In the genomic region with DNA sequence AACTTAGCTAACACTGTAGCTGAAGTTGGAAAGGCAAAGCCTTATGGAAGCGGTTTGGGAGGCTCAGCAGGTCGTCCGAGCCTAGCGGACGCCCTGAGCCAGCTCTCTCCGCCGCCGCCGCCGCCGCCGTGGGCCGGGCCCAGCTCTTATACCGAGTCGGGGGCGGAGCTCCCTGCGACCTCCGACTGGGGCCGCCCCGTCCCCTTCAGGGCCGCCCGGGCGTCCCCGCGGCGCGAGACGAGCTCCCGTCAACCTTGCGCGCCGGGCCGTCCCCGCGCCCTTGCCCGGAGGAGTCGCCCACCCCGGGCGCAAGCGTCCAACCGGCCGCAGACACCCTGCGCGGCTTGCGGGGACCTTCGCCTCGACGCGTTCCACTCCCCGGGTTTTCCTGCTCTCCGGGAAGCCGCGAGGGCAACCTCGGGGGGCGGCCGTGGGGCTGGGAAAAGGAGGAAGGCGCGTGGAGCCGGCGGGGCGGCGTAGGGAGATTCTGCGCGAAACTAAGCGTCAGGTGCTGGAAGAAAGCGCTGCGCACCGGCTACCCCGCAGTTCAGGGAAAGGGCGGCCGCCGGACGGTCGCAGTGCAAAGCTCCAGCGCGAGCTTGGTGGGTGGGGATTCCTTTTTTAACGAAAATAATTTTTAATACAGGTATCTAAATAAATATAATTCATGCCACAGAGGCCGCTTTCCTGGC, we compare ENCODE assay signal across 1 cellular context.
TF ChIP-seq lines count a peak whose summit lies in the region.

A gene with protein sequence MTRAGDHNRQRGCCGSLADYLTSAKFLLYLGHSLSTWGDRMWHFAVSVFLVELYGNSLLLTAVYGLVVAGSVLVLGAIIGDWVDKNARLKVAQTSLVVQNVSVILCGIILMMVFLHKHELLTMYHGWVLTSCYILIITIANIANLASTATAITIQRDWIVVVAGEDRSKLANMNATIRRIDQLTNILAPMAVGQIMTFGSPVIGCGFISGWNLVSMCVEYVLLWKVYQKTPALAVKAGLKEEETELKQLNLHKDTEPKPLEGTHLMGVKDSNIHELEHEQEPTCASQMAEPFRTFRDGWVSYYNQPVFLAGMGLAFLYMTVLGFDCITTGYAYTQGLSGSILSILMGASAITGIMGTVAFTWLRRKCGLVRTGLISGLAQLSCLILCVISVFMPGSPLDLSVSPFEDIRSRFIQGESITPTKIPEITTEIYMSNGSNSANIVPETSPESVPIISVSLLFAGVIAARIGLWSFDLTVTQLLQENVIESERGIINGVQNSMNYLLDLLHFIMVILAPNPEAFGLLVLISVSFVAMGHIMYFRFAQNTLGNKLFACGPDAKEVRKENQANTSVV (minus strand): TSS at position 125 of the 692 bp plus-strand sequence. CDS start 326 bp downstream, outside the sequence.

TF ChIP-seq in HepG2, 621 proteins besides CTCF, POLR2A, EP300 and RAD21 (continued from another document and continues in another):
- TF ChIP-seq, protein P1, sequence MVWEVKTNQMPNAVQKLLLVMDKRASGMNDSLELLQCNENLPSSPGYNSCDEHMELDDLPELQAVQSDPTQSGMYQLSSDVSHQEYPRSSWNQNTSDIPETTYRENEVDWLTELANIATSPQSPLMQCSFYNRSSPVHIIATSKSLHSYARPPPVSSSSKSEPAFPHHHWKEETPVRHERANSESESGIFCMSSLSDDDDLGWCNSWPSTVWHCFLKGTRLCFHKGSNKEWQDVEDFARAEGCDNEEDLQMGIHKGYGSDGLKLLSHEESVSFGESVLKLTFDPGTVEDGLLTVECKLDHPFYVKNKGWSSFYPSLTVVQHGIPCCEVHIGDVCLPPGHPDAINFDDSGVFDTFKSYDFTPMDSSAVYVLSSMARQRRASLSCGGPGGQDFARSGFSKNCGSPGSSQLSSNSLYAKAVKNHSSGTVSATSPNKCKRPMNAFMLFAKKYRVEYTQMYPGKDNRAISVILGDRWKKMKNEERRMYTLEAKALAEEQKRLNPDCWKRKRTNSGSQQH (CRISPR knock-in tag; IDR thresholded peaks at IDR 0.05; ENCODE audit: low read depth): no peak; the same call in 1 of the 2 replicates
- TF ChIP-seq, protein P2, sequence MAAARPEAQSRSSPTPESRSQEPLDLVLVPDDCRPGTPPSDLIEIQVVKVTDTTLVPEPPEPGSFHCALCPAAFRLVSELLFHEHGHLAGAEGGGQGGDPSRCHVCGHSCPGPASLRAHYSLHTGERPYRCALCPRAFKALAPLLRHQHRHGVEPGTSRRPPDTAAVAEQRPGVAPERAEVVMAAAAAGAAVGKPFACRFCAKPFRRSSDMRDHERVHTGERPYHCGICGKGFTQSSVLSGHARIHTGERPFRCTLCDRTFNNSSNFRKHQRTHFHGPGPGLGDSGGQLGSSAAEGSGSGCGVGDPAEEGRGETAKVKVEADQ (CRISPR knock-in tag; IDR thresholded peaks at IDR 0.05; ENCODE audit: borderline replicate concordance): 0 out of 2 replicates have a peak, but pooled peaks have one; percentile 30
- TF ChIP-seq, protein P3, sequence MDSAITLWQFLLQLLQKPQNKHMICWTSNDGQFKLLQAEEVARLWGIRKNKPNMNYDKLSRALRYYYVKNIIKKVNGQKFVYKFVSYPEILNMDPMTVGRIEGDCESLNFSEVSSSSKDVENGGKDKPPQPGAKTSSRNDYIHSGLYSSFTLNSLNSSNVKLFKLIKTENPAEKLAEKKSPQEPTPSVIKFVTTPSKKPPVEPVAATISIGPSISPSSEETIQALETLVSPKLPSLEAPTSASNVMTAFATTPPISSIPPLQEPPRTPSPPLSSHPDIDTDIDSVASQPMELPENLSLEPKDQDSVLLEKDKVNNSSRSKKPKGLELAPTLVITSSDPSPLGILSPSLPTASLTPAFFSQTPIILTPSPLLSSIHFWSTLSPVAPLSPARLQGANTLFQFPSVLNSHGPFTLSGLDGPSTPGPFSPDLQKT (CRISPR knock-in tag; IDR thresholded peaks at IDR 0.05; ENCODE audit: borderline replicate concordance): peak; percentile 67; the same call in 1 of the 2 replicates
- TF ChIP-seq SETDB1 (CRISPR knock-in tag; IDR thresholded peaks at IDR 0.05; ENCODE audit: borderline replicate concordance) (no peak), ZSCAN12 (CRISPR knock-in tag; IDR thresholded peaks at IDR 0.05) (no peak), ISX (CRISPR knock-in tag; conservative IDR thresholded peaks at IDR 0.05) (no peak), XRCC5 (optimal IDR thresholded peaks at IDR 0.05; ENCODE audit: low read length) (peak; percentile 66), CHD2 (IDR thresholded peaks at IDR 0.05; ENCODE audit: low read depth, low read length) (0 out of 2 replicates have a peak, but pooled peaks have one; percentile 36), ZNF282 (IDR thresholded peaks at IDR 0.05; ENCODE audit: partially characterized antibody) (no peak), NCOA1 (CRISPR knock-in tag; IDR thresholded peaks at IDR 0.05) (no peak; the same call in 1 of the 2 replicates), ZNF572 (CRISPR knock-in tag; IDR thresholded peaks at IDR 0.05) (no peak), GATAD2A (CRISPR knock-in tag; IDR thresholded peaks at IDR 0.05) (no peak; the same call in none of the 2 replicates), SRY (CRISPR knock-in tag; IDR thresholded peaks at IDR 0.05) (peak; percentile 41; the same call in 1 of the 2 replicates), ZNF460 (CRISPR knock-in tag; IDR thresholded peaks at IDR 0.05; ENCODE audit: borderline replicate concordance) (no peak), KLF16 (CRISPR knock-in tag; IDR thresholded peaks at IDR 0.05) (peak in 1 of 2 experiments; percentile 18; a peak in 1 of 4 replicates), ZNF326 (CRISPR knock-in tag; IDR thresholded peaks at IDR 0.05; ENCODE audit: borderline replicate concordance) (no peak), KDM5B (CRISPR knock-in tag; IDR thresholded peaks at IDR 0.05; ENCODE audit: borderline replicate concordance) (peak; percentile 85; the same call in 1 of the 2 replicates), KDM2A (CRISPR knock-in tag; IDR thresholded peaks at IDR 0.05; ENCODE audit: borderline replicate concordance, low read depth) (peak; percentile 81), RARG (CRISPR knock-in tag; IDR thresholded peaks at IDR 0.05; ENCODE audit: low read depth) (no peak; the same call in 1 of the 2 replicates), ASH2L (IDR thresholded peaks at IDR 0.05; ENCODE audit: insufficient read length, low read depth, low read length) (peak; percentile 80), MIER2 (CRISPR knock-in tag; IDR thresholded peaks at IDR 0.05) (no peak), TEAD3 (CRISPR knock-in tag; optimal IDR thresholded peaks at IDR 0.05; ENCODE audit: borderline replicate concordance) (peak; percentile 21), ZNF841 (CRISPR knock-in tag; IDR thresholded peaks at IDR 0.05; ENCODE audit: borderline replicate concordance) (peak; percentile 34; the same call in 1 of the 2 replicates), ADNP (CRISPR knock-in tag; IDR thresholded peaks at IDR 0.05) (no peak)
- TF ChIP-seq, protein P4, sequence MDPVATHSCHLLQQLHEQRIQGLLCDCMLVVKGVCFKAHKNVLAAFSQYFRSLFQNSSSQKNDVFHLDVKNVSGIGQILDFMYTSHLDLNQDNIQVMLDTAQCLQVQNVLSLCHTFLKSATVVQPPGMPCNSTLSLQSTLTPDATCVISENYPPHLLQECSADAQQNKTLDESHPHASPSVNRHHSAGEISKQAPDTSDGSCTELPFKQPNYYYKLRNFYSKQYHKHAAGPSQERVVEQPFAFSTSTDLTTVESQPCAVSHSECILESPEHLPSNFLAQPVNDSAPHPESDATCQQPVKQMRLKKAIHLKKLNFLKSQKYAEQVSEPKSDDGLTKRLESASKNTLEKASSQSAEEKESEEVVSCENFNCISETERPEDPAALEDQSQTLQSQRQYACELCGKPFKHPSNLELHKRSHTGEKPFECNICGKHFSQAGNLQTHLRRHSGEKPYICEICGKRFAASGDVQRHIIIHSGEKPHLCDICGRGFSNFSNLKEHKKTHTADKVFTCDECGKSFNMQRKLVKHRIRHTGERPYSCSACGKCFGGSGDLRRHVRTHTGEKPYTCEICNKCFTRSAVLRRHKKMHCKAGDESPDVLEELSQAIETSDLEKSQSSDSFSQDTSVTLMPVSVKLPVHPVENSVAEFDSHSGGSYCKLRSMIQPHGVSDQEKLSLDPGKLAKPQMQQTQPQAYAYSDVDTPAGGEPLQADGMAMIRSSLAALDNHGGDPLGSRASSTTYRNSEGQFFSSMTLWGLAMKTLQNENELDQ (CRISPR knock-in tag; IDR thresholded peaks at IDR 0.05; ENCODE audit: borderline replicate concordance): no peak
- TF ChIP-seq, protein P5, sequence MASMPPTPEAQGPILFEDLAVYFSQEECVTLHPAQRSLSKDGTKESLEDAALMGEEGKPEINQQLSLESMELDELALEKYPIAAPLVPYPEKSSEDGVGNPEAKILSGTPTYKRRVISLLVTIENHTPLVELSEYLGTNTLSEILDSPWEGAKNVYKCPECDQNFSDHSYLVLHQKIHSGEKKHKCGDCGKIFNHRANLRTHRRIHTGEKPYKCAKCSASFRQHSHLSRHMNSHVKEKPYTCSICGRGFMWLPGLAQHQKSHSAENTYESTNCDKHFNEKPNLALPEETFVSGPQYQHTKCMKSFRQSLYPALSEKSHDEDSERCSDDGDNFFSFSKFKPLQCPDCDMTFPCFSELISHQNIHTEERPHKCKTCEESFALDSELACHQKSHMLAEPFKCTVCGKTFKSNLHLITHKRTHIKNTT (CRISPR knock-in tag; IDR thresholded peaks at IDR 0.05): no peak
- TF ChIP-seq, protein P6, sequence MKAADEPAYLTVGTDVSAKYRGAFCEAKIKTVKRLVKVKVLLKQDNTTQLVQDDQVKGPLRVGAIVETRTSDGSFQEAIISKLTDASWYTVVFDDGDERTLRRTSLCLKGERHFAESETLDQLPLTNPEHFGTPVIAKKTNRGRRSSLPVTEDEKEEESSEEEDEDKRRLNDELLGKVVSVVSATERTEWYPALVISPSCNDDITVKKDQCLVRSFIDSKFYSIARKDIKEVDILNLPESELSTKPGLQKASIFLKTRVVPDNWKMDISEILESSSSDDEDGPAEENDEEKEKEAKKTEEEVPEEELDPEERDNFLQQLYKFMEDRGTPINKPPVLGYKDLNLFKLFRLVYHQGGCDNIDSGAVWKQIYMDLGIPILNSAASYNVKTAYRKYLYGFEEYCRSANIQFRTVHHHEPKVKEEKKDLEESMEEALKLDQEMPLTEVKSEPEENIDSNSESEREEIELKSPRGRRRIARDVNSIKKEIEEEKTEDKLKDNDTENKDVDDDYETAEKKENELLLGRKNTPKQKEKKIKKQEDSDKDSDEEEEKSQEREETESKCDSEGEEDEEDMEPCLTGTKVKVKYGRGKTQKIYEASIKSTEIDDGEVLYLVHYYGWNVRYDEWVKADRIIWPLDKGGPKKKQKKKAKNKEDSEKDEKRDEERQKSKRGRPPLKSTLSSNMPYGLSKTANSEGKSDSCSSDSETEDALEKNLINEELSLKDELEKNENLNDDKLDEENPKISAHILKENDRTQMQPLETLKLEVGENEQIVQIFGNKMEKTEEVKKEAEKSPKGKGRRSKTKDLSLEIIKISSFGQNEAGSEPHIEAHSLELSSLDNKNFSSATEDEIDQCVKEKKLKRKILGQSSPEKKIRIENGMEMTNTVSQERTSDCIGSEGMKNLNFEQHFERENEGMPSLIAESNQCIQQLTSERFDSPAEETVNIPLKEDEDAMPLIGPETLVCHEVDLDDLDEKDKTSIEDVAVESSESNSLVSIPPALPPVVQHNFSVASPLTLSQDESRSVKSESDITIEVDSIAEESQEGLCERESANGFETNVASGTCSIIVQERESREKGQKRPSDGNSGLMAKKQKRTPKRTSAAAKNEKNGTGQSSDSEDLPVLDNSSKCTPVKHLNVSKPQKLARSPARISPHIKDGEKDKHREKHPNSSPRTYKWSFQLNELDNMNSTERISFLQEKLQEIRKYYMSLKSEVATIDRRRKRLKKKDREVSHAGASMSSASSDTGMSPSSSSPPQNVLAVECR (CRISPR knock-in tag; IDR thresholded peaks at IDR 0.05; ENCODE audit: borderline replicate concordance): peak; percentile 65; the same call in 1 of the 2 replicates
- TF ChIP-seq, protein P7, sequence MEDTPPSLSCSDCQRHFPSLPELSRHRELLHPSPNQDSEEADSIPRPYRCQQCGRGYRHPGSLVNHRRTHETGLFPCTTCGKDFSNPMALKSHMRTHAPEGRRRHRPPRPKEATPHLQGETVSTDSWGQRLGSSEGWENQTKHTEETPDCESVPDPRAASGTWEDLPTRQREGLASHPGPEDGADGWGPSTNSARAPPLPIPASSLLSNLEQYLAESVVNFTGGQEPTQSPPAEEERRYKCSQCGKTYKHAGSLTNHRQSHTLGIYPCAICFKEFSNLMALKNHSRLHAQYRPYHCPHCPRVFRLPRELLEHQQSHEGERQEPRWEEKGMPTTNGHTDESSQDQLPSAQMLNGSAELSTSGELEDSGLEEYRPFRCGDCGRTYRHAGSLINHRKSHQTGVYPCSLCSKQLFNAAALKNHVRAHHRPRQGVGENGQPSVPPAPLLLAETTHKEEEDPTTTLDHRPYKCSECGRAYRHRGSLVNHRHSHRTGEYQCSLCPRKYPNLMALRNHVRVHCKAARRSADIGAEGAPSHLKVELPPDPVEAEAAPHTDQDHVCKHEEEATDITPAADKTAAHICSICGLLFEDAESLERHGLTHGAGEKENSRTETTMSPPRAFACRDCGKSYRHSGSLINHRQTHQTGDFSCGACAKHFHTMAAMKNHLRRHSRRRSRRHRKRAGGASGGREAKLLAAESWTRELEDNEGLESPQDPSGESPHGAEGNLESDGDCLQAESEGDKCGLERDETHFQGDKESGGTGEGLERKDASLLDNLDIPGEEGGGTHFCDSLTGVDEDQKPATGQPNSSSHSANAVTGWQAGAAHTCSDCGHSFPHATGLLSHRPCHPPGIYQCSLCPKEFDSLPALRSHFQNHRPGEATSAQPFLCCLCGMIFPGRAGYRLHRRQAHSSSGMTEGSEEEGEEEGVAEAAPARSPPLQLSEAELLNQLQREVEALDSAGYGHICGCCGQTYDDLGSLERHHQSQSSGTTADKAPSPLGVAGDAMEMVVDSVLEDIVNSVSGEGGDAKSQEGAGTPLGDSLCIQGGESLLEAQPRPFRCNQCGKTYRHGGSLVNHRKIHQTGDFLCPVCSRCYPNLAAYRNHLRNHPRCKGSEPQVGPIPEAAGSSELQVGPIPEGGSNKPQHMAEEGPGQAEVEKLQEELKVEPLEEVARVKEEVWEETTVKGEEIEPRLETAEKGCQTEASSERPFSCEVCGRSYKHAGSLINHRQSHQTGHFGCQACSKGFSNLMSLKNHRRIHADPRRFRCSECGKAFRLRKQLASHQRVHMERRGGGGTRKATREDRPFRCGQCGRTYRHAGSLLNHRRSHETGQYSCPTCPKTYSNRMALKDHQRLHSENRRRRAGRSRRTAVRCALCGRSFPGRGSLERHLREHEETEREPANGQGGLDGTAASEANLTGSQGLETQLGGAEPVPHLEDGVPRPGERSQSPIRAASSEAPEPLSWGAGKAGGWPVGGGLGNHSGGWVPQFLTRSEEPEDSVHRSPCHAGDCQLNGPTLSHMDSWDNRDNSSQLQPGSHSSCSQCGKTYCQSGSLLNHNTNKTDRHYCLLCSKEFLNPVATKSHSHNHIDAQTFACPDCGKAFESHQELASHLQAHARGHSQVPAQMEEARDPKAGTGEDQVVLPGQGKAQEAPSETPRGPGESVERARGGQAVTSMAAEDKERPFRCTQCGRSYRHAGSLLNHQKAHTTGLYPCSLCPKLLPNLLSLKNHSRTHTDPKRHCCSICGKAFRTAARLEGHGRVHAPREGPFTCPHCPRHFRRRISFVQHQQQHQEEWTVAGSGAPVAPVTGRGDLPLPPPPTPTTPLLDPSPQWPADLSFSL (CRISPR knock-in tag; IDR thresholded peaks at IDR 0.05): peak; percentile 69; the same call in 1 of the 2 replicates
- TF ChIP-seq, protein P8, sequence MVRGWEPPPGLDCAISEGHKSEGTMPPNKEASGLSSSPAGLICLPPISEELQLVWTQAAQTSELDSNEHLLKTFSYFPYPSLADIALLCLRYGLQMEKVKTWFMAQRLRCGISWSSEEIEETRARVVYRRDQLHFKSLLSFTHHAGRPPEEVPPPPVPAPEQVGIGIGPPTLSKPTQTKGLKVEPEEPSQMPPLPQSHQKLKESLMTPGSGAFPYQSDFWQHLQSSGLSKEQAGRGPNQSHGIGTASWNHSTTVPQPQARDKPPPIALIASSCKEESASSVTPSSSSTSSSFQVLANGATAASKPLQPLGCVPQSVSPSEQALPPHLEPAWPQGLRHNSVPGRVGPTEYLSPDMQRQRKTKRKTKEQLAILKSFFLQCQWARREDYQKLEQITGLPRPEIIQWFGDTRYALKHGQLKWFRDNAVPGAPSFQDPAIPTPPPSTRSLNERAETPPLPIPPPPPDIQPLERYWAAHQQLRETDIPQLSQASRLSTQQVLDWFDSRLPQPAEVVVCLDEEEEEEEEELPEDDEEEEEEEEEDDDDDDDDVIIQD (CRISPR knock-in tag; IDR thresholded peaks at IDR 0.05; ENCODE audit: low read depth): no peak
